ENCODE assay signal across 20 cellular contexts in the genomic region with DNA sequence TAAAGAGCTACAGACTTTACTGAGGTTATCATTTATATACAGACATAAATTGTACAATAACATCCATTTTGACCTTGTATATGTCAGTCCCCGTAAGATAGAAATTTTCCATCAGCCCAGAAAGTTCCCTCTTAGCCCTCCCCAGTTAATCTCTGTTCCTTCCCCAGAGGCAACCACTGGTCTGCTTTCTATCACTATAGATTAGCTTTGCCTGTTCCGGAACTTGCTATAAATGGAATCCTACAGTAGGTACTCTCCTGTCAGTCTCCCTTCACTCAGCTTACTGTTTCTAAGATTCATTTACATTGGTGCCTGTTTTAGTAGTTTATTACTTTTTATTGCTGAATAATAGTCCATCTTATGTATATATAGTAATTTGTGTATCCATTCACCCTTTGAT. TPM values are rescaled to one million over a fixed set of nuclear protein-coding genes. Genes with fewer than 3 reads are reported as not detected.
"Had no signal": no experiment of that assay in that cellular context is flagged by ENCODE, and none has a peak within 500 bp of the region (broad histone marks: within the 10 kb centered on the region; RNA-seq: fewer than 3 reads in every experiment).

No MANE protein-coding gene starts in this region.

- H3K9ac ChIP-seq: neural progenitor cell had no signal

- H3K27ac ChIP-seq: ascending aorta, neural progenitor cell, right lobe of liver had no signal

- H3K36me3 ChIP-seq: ascending aorta, neural progenitor cell, right lobe of liver had no signal

- H3K4me2 ChIP-seq: neural progenitor cell had no signal

- H3K9me3 ChIP-seq: ascending aorta, right lobe of liver had no signal

- H3K27ac Mint-ChIP-seq: activated CD4-positive, alpha-beta T cell treated with anti-CD3 and anti-CD28 coated beads, Interleukin-2, amount 10 ng/mL, durations not matched to agents 7 days and 5 days; activated CD8-positive, alpha-beta T cell treated with anti-CD3 and anti-CD28 coated beads, Interleukin-2, amount 10 ng/mL, durations not matched to agents 7 days and 5 days; activated naive CD4-positive, alpha-beta T cell treated with anti-CD3 and anti-CD28 coated beads, Interleukin-2, amount 10 ng/mL, durations not matched to agents 7 days and 5 days; activated naive CD8-positive, alpha-beta T cell treated with anti-CD3 and anti-CD28 coated beads, Interleukin-2, amount 50 U/mL, for 24 hours; naive B cell; neural progenitor cell; progenitor cell of endocrine pancreas; stimulated activated effector memory CD8-positive, alpha-beta T cell treated with anti-CD3 and anti-CD28 coated beads, Interleukin-12 subunit alpha, Interleukin-12 subunit beta, amount 100 ng/mL, for 72 hours; T-helper 2 cell treated with Interferon-gamma antibody and Interleukin-4, amounts not matched to agents 5 μg/mL and 100 μg/mL, for 36 hours had no signal

- H3K9me3 Mint-ChIP-seq: activated CD4-positive, alpha-beta T cell treated with anti-CD3 and anti-CD28 coated beads, Interleukin-2, amount 10 ng/mL, durations not matched to agents 7 days and 5 days; activated naive CD4-positive, alpha-beta T cell treated with anti-CD3 and anti-CD28 coated beads, Interleukin-2, amount 10 ng/mL, durations not matched to agents 7 days and 5 days; activated naive CD8-positive, alpha-beta T cell treated with anti-CD3 and anti-CD28 coated beads, Interleukin-2, amount 50 U/mL, for 24 hours; activated T-cell treated with anti-CD3 and anti-CD28 coated beads, Interleukin-2, amount 50 U/mL, for 4 hours; naive B cell; neural progenitor cell; stimulated activated effector memory CD8-positive, alpha-beta T cell treated with anti-CD3 and anti-CD28 coated beads, Interleukin-12 subunit alpha, Interleukin-12 subunit beta, amount 100 ng/mL, for 72 hours; T-helper 2 cell treated with Interferon-gamma antibody and Interleukin-4, amounts not matched to agents 5 μg/mL and 100 μg/mL, for 36 hours had no signal

- H3K36me3 Mint-ChIP-seq: activated naive CD4-positive, alpha-beta T cell treated with anti-CD3 and anti-CD28 coated beads, Interleukin-2, amount 10 ng/mL, durations not matched to agents 7 days and 5 days; naive B cell; stimulated activated effector memory CD8-positive, alpha-beta T cell treated with anti-CD3 and anti-CD28 coated beads, Interleukin-12 subunit alpha, Interleukin-12 subunit beta, amount 100 ng/mL, for 72 hours had no signal

- H3K4me3 ChIP-seq: ascending aorta, neural progenitor cell, right lobe of liver had no signal

- H3K27me3 ChIP-seq: ascending aorta, neural progenitor cell, right lobe of liver had no signal

- ATAC-seq: activated CD4-positive, CD25-positive, alpha-beta regulatory T cell treated with anti-CD3 and anti-CD28 coated beads, Interleukin-2, amount 50 U/mL, for 24 hours; activated CD8-positive, alpha-beta T cell treated with anti-CD3 and anti-CD28 coated beads, Interleukin-2, amount 10 ng/mL, durations not matched to agents 7 days and 5 days; activated naive CD8-positive, alpha-beta T cell treated with anti-CD3 and anti-CD28 coated beads, Interleukin-2, amount 50 U/mL, for 24 hours; activated T-cell treated with anti-CD3 and anti-CD28 coated beads, Interleukin-2, amount 50 U/mL, for 4 hours; esophagus mucosa; stimulated activated effector memory CD8-positive, alpha-beta T cell treated with anti-CD3 and anti-CD28 coated beads, Interleukin-12 subunit alpha, Interleukin-12 subunit beta, amount 100 ng/mL, for 72 hours had no signal

- H3K27me3 Mint-ChIP-seq: activated CD4-positive, alpha-beta T cell treated with anti-CD3 and anti-CD28 coated beads, Interleukin-2, amount 10 ng/mL, durations not matched to agents 7 days and 5 days; activated naive CD4-positive, alpha-beta T cell treated with anti-CD3 and anti-CD28 coated beads, Interleukin-2, amount 10 ng/mL, durations not matched to agents 7 days and 5 days; activated naive CD8-positive, alpha-beta T cell treated with anti-CD3 and anti-CD28 coated beads, Interleukin-2, amount 50 U/mL, for 24 hours; progenitor cell of endocrine pancreas had no signal

- H2AFZ ChIP-seq: neural progenitor cell had no signal

- DNase-seq: activated CD4-positive, alpha-beta T cell treated with anti-CD3 and anti-CD28 coated beads, Interleukin-2, amount 10 ng/mL, durations not matched to agents 7 days and 5 days; activated CD8-positive, alpha-beta memory T cell treated with anti-CD3 and anti-CD28 coated beads, Interleukin-2, amount 50 U/mL, for 4 hours; activated CD8-positive, alpha-beta T cell treated with anti-CD3 and anti-CD28 coated beads, Interleukin-2, amount 10 ng/mL, durations not matched to agents 7 days and 5 days; activated naive CD8-positive, alpha-beta T cell treated with anti-CD3 and anti-CD28 coated beads, Interleukin-2, amount 50 U/mL, for 24 hours; activated T-cell treated with anti-CD3 and anti-CD28 coated beads, Interleukin-2, amount 50 U/mL, for 4 hours; cerebellar nuclear complex; cortex of kidney; mammary epithelial cell; naive B cell; stimulated activated CD4-positive, alpha-beta T cell treated with anti-CD3 and anti-CD28 coated beads, Interleukin-4, amount 100 ng/mL, for 24 hours had no signal

- H3K4me1 ChIP-seq: right lobe of liver had no signal

- H3K4me1 Mint-ChIP-seq: activated CD4-positive, alpha-beta T cell treated with anti-CD3 and anti-CD28 coated beads, Interleukin-2, amount 10 ng/mL, durations not matched to agents 7 days and 5 days; activated naive CD8-positive, alpha-beta T cell treated with anti-CD3 and anti-CD28 coated beads, Interleukin-2, amount 50 U/mL, for 24 hours; naive B cell had no signal

- H3K4me3 Mint-ChIP-seq: activated CD4-positive, alpha-beta T cell treated with anti-CD3 and anti-CD28 coated beads, Interleukin-2, amount 10 ng/mL, durations not matched to agents 7 days and 5 days; activated CD8-positive, alpha-beta T cell treated with anti-CD3 and anti-CD28 coated beads, Interleukin-2, amount 10 ng/mL, durations not matched to agents 7 days and 5 days; activated naive CD4-positive, alpha-beta T cell treated with anti-CD3 and anti-CD28 coated beads, Interleukin-2, amount 10 ng/mL, durations not matched to agents 7 days and 5 days; activated naive CD8-positive, alpha-beta T cell treated with anti-CD3 and anti-CD28 coated beads, Interleukin-2, amount 50 U/mL, for 24 hours; activated T-cell treated with anti-CD3 and anti-CD28 coated beads, Interleukin-2, amount 50 U/mL, for 4 hours; neural progenitor cell; stimulated activated effector memory CD8-positive, alpha-beta T cell treated with anti-CD3 and anti-CD28 coated beads, Interleukin-12 subunit alpha, Interleukin-12 subunit beta, amount 100 ng/mL, for 72 hours; T-helper 2 cell treated with Interferon-gamma antibody and Interleukin-4, amounts not matched to agents 5 μg/mL and 100 μg/mL, for 36 hours had no signal

RNA-seq across cellular contexts. Expression of gene TSPAN18, which starts 54.9 kb away (rescaled TPM):
- total RNA-seq: mammary epithelial cell had no signal
- polyA plus RNA-seq: keratinocyte had no signal
